ENCODE assay signal across 7 cellular contexts in the genomic region with DNA sequence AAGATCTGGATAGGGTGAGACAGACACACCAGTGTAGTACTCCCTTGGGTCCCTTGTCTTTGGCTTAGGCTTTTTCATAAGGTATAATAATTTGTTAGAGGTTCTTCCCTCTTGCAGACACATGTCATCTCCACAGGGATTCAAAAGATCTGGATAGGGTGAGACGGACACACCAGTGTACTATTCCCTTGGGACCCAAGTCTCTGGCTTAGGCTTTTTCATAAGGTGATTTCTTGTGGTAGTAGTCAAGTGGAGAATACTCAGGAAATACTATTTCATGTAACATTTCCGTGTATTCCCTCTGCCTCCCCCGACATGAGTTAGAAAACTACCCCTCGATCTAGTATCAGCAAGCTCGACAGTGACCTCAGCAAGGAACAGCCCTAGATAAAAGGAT. TPM values are rescaled to one million over a fixed set of nuclear protein-coding genes. Genes with fewer than 3 reads are reported as not detected.
DNase-seq lines count a peak whose midpoint lies in the region.

No MANE protein-coding gene starts in this region.

- H2AFZ ChIP-seq in GM23248 = peak overlapping the region; percentile 77; the same call in 1 of the 2 replicates

- no peaks in the 10 kb centered on the region for H4K20me1 ChIP-seq in GM23248 (ENCODE audit: insufficient read depth)

- peak overlapping the region; percentile 84 for H3K4me2 ChIP-seq in GM23248 (ENCODE audit: unreplicated experiment)

- WGBS in GM23248 (ENCODE audit: low coverage in 1 of 2, low lambda C conversion rate in 2 of 2, missing lambda C conversion rate in 2 of 2), 2 experiments = 18% methylated on average over 5 of the region's 5 CpGs

- no peaks in the 10 kb centered on the region for H3K36me3 ChIP-seq in GM23248 (ENCODE audit: low read depth)
- peaks cover 0 to 7% (median 4%) of the 10 kb centered on the region in 3 donors for H3K36me3 ChIP-seq in skeletal muscle tissue (ENCODE audit: control insufficient read depth in 3 of 3, insufficient read depth in 3 of 3, low read length in 3 of 3)

- in situ Hi-C loops in GM23248 (cut with MboI) = loop anchor here (5.0 kb wide), 1 partner anchor 49 kb away; no protein-coding TSS in a partner anchor

- peaks cover 46% of the 10 kb centered on the region for H3K4me1 ChIP-seq in GM23248 (ENCODE audit: insufficient read depth)
- H3K4me1 ChIP-seq in skeletal muscle tissue (ENCODE audit: control insufficient read depth in 3 of 3, insufficient read depth in 3 of 3, low read length in 3 of 3) = peaks cover 26 to 43% (median 28%) of the 10 kb centered on the region in 3 donors

- H3K9ac ChIP-seq in GM23248 (peak overlapping the region; percentile 87), skeletal muscle tissue (ENCODE audit: low read depth in 1 of 3, low read length in 3 of 3) (peak overlapping the region; percentile 82 to 91 (median 90))

- H3K79me2 ChIP-seq in GM23248 (ENCODE audit: insufficient read depth) = peaks cover 38% of the 10 kb centered on the region

- DNase-seq in GM23248 = no peak
- peak; percentile 36 for DNase-seq in SK-N-DZ (ENCODE audit: low spot score)
- DNase-seq in fibroblast of peridontal ligament (ENCODE audit: extremely low read depth) = peak; percentile 28
- DNase-seq in COLO829 (ENCODE audit: low spot score) = no peak
- DNase-seq in SKM-1 (lab: John Stamatoyannopoulos, UW; ENCODE audit: unreplicated experiment) = no peak
- no peak for DNase-seq in NCI-H1694 treated with DMSO at 0.1 percent for 48 hours (lab: John Stamatoyannopoulos, UW)

- no peaks in the 10 kb centered on the region for H3K27me3 ChIP-seq in GM23248 (replicated peaks; ENCODE audit: insufficient read depth)
- H3K27me3 ChIP-seq in skeletal muscle tissue (ENCODE audit: control insufficient read depth in 3 of 3, insufficient read depth in 3 of 3, low read length in 3 of 3) = no peaks in the 10 kb centered on the region

- H3K4me3 ChIP-seq in GM23248 = peak overlapping the region; percentile 86
- peak overlapping the region in 2 of 3 donors; percentile 94 to 97 for H3K4me3 ChIP-seq in skeletal muscle tissue (ENCODE audit: low read length in 3 of 3)

- H3F3A ChIP-seq in GM23248 (ENCODE audit: insufficient read depth) = peaks cover 64% of the 10 kb centered on the region

- H3K9me3 ChIP-seq in GM23248 (ENCODE audit: low read depth) (no peaks in the 10 kb centered on the region), skeletal muscle tissue (ENCODE audit: control insufficient read depth in 3 of 3, low read length in 3 of 3) (no peaks in the 10 kb centered on the region)

- H3K27ac ChIP-seq in GM23248 (peak overlapping the region; percentile 75), skeletal muscle tissue (ENCODE audit: low read depth, low read length) (peak overlapping the region; percentile 73)

- no peaks in the 10 kb centered on the region for H3K9me2 ChIP-seq in GM23248 (ENCODE audit: insufficient read depth)

RNA-seq across cellular contexts. Expression of a gene that starts 1.0 kb away (rescaled TPM):
- 8.5 and 12.3 TPM in 2 replicates for total RNA-seq in GM23248 (2014; rRNA removed; shearing (Covaris generic))
- polyA plus RNA-seq in GM23248 (2016; fragmentation: Nextera tagmentation; extraction: Ambion mirVana) = 4.4 and 5.2 TPM in 2 replicates
- polyA plus RNA-seq in SK-N-DZ (2014; cell fraction: cytosol; rRNA removed) = 6.4 and 8.6 TPM in 2 replicates
- 20.7 and 31.7 TPM in 2 replicates for polyA plus RNA-seq in SK-N-DZ (2014; cell fraction: nucleus; rRNA removed)
- 10.4 TPM for total RNA-seq in skeletal muscle tissue

RNA-seq across cellular contexts. Expression of a gene that starts 54.6 kb away (rescaled TPM):
- 1.3 and 11.7 TPM in 2 replicates for total RNA-seq in GM23248 (2014; rRNA removed; shearing (Covaris generic))
- 3.5 and 5.3 TPM in 2 replicates for polyA plus RNA-seq in GM23248 (2016; fragmentation: Nextera tagmentation; extraction: Ambion mirVana)
- polyA plus RNA-seq in SK-N-DZ (2014; cell fraction: cytosol; rRNA removed) = 9.5 and 10.0 TPM in 2 replicates
- 25.2 and 26.4 TPM in 2 replicates for polyA plus RNA-seq in SK-N-DZ (2014; cell fraction: nucleus; rRNA removed)
- total RNA-seq in skeletal muscle tissue = 1.0 TPM

Comparison
In these comparisons a context has a peak if more than half of its experiments do, and no peak if none do; other contexts are left out.
1. DNase-seq: peak in SK-N-DZ (single experiment) and fibroblast of peridontal ligament (single experiment); none in GM23248 (single experiment), COLO829 (single experiment), SKM-1 (single experiment) and NCI-H1694 treated with DMSO at 0.1 percent for 48 hours (single experiment).